In genomic region chr11:119202554-119202953, GRCh38 we compare ENCODE assay signal across 21 cellular contexts. TPM values are rescaled to one million over a fixed set of nuclear protein-coding genes. Genes with fewer than 3 reads are reported as not detected.
DNase-seq lines count a peak whose midpoint lies in the region; ATAC-seq and TF ChIP-seq lines count a peak whose summit lies in the region.
"Had no signal": no experiment of that assay in that cellular context is flagged by ENCODE, and none has a peak within 500 bp of the region (broad histone marks: within the 10 kb centered on the region; RNA-seq: fewer than 3 reads in every experiment).

No MANE protein-coding gene starts in this region.

- H3K27me3 ChIP-seq in Peyer's patch (no peaks in the 10 kb centered on the region), lower lobe of right lung (ENCODE audit: low read depth) (no peaks in the 10 kb centered on the region), spleen (replicated peaks in 1 of 7) (no peaks in the 10 kb centered on the region)
- H3K27me3 ChIP-seq: BE2C, BLaER1 had no signal

- H3K27ac ChIP-seq in Peyer's patch (no peak overlapping the region), lower lobe of right lung (no peak overlapping the region), spleen (no peak overlapping the region)
- H3K27ac ChIP-seq: BLaER1 had no signal

- H3K9me3 Mint-ChIP-seq in T-cell, result no peaks in the 10 kb centered on the region
- H3K9me3 Mint-ChIP-seq: CD14-positive monocyte; CD4-positive, alpha-beta memory T cell; CD4-positive, CD25-positive, alpha-beta regulatory T cell; CD8-positive, alpha-beta memory T cell had no signal

- no peak overlapping the region for H3K4me3 ChIP-seq in Peyer's patch
- no peak overlapping the region for H3K4me3 ChIP-seq in lower lobe of right lung
- H3K4me3 ChIP-seq in spleen, result no peak overlapping the region
- H3K4me3 ChIP-seq: BLaER1 had no signal

- peaks cover 0 to 8% (median 7%) of the 10 kb centered on the region in 4 donors for H3K4me1 ChIP-seq in Peyer's patch
- H3K4me1 ChIP-seq in lower lobe of right lung, result peaks cover 15% of the 10 kb centered on the region
- H3K4me1 ChIP-seq in spleen, result peaks cover 8 to 30% (median 19%) of the 10 kb centered on the region in 6 donors

- TF ChIP-seq POLR2A in Peyer's patch (IDR thresholded peaks at IDR 0.05) (no peak), spleen (IDR thresholded peaks at IDR 0.05) (no peak)

- H3K9me3 ChIP-seq in Peyer's patch (no peaks in the 10 kb centered on the region), lower lobe of right lung (no peaks in the 10 kb centered on the region), spleen (no peaks in the 10 kb centered on the region)
- H3K9me3 ChIP-seq: BE2C, BLaER1 had no signal

- ATAC-seq in lower lobe of right lung (no peak), T-cell (replicated peaks in 1 of 4) (no peak), HG02870 (IDR thresholded peaks at IDR 0.05; ENCODE audit: unreplicated experiment) (no peak)

- no peaks in the 10 kb centered on the region for H3K27me3 Mint-ChIP-seq in T-cell
- H3K27me3 Mint-ChIP-seq: CD4-positive, alpha-beta memory T cell; CD4-positive, CD25-positive, alpha-beta regulatory T cell had no signal

- DNase-seq in Peyer's patch, result peak in 2 of 3 donors; percentile 2 to 10
- peak; percentile 6 for DNase-seq in lower lobe of right lung
- peak; percentile 15 for DNase-seq in spleen
- no peak for DNase-seq in T-cell
- DNase-seq in activated T-cell treated with anti-CD3 and anti-CD28 coated beads, Interleukin-2, amount 50 U/mL, for 1 hour, result no peak
- DNase-seq: 8988T; ACHN; BE2C; C1 segment of cervical spinal cord; Calu3; CD4-positive, alpha-beta memory T cell; CD4-positive, CD25-positive, alpha-beta regulatory T cell; CD8-positive, alpha-beta memory T cell; COR-L47; DMS79 treated with DMSO at 0.1 percent for 48 hours; GF-D8 had no signal

- CTCF ChIA-PET in T-cell (lab: Charles Lee), result no interaction called here

- H3K27ac Mint-ChIP-seq in T-cell, result no peak overlapping the region
- H3K27ac Mint-ChIP-seq: CD14-positive monocyte had no signal

- no peak for TF ChIP-seq CTCF in Peyer's patch (IDR thresholded peaks at IDR 0.05)
- no peak for TF ChIP-seq CTCF in lower lobe of right lung (IDR thresholded peaks at IDR 0.05)
- TF ChIP-seq CTCF in spleen (IDR thresholded peaks at IDR 0.05 in 8 of 11, conservative IDR thresholded peaks at IDR 0.05 in 3 of 11), result no peak

- intact Hi-C loops in lower lobe of right lung (cut with DNase I), result no loop called here
- intact Hi-C loops in spleen (cut with DNase I; ENCODE audit: low total_unique reads), result no loop called here

- POLR2A ChIA-PET in T-cell (lab: Charles Lee), result no interaction called here

- 91 to 93% (median 93%) methylated on average over 7 of the region's 7 CpGs for WGBS in spleen, 5 donors

- no peak overlapping the region for H3K4me3 Mint-ChIP-seq in T-cell
- H3K4me3 Mint-ChIP-seq: CD14-positive monocyte had no signal

- H3K36me3 ChIP-seq in Peyer's patch (no peaks in the 10 kb centered on the region), lower lobe of right lung (no peaks in the 10 kb centered on the region), spleen (no peaks in the 10 kb centered on the region)
- H3K36me3 ChIP-seq: BE2C, BLaER1 had no signal

- no peaks in the 10 kb centered on the region for H3K36me3 Mint-ChIP-seq in T-cell
- H3K36me3 Mint-ChIP-seq: CD14-positive monocyte; CD4-positive, CD25-positive, alpha-beta regulatory T cell had no signal

- H3K4me1 Mint-ChIP-seq in T-cell, result peaks cover 12 to 25% (median 18%) of the 10 kb centered on the region in 3 donors

RNA-seq across cellular contexts. Expression of gene CBL, which starts 3.6 kb away (rescaled TPM):
- 10 to 100 TPM; 11.1 to 20.6 (median 15.9) TPM for total RNA-seq in Peyer's patch
- total RNA-seq in lower lobe of right lung, result 39.0 TPM
- 10 to 100 TPM; 41.0 to 56.3 (median 48.9) TPM for total RNA-seq in spleen
- polyA plus RNA-seq in spleen, result 10 to 100 TPM in 1 of 3 donors, 1 to 10 TPM in 2; 9.4 to 10.1 (median 9.5) TPM
- total RNA-seq in T-cell, result 10 to 100 TPM; 40.9 to 42.2 (median 41.1) TPM

RNA-seq across cellular contexts. Expression of gene NHERF4, which starts 17.3 kb away (rescaled TPM):
- total RNA-seq in Peyer's patch (100 to 1,000 TPM in 3 of 4 donors, 10 to 100 TPM in 1; 31.4 to 222 (median 173) TPM), lower lobe of right lung (not detected), spleen (not detected), T-cell (1 to 10 TPM in 1 of 5 donors, under 1 TPM in 3, not detected in 1; 0.30 to 1.1 (median 0.73) TPM)
- under 1 TPM in 1 of 3 donors, not detected in 2; 0.12 TPM for polyA plus RNA-seq in spleen
- total RNA-seq: A673; Calu3; CD4-positive, CD25-positive, alpha-beta regulatory T cell had no signal
- polyA plus RNA-seq: AG04450; CD4-positive, alpha-beta memory T cell; CD4-positive, CD25-positive, alpha-beta regulatory T cell; CD8-positive, alpha-beta memory T cell had no signal

RNA-seq across cellular contexts. Expression of gene NLRX1, which starts 34.0 kb away (rescaled TPM):
- total RNA-seq in Peyer's patch, result 10 to 100 TPM in 3 of 4 donors, 1 to 10 TPM in 1; 8.3 to 28.6 (median 21.3) TPM
- total RNA-seq in lower lobe of right lung, result 16.5 TPM
- total RNA-seq in spleen, result 10 to 100 TPM; 13.2 to 18.7 (median 15.4) TPM
- polyA plus RNA-seq in spleen, result 10 to 100 TPM in 1 of 3 donors, 1 to 10 TPM in 2; 3.6 to 10.6 (median 5.3) TPM
- 10 to 100 TPM in 3 of 5 donors, 1 to 10 TPM in 2; 6.5 to 12.8 (median 11.6) TPM for total RNA-seq in T-cell

RNA-seq across cellular contexts. Expression of gene ABCG4, which starts 53.7 kb away (rescaled TPM):
- not detected for total RNA-seq in Peyer's patch
- 0.15 TPM for total RNA-seq in lower lobe of right lung
- total RNA-seq in spleen, result under 1 TPM in 4 of 7 donors, not detected in 3; 0.17 to 0.32 (median 0.23) TPM
- under 1 TPM in 2 of 3 donors, not detected in 1; 0.03 to 0.06 TPM for polyA plus RNA-seq in spleen
- total RNA-seq in T-cell, result under 1 TPM in 1 of 5 donors, not detected in 4; 0.09 TPM
- total RNA-seq: A673; Calu3; CD4-positive, CD25-positive, alpha-beta regulatory T cell had no signal
- polyA plus RNA-seq: CD14-positive monocyte; CD4-positive, alpha-beta memory T cell; CD4-positive, CD25-positive, alpha-beta regulatory T cell; CD8-positive, alpha-beta memory T cell had no signal

Comparison
In these comparisons a context has a peak if more than half of its experiments do, and no peak if none do; other contexts are left out.
1. DNase-seq: peak in Peyer's patch (2 of 3), lower lobe of right lung (single experiment) and spleen (single experiment); none in T-cell (0 of 34) and activated T-cell treated with anti-CD3 and anti-CD28 coated beads, Interleukin-2, amount 50 U/mL, for 1 hour (single experiment).
2. RNA of gene NHERF4, which starts 17.3 kb away (total RNA-seq): 31.4 to 222 TPM in Peyer's patch; 0.30 to 1.1 TPM in T-cell, not detected in spleen and not detected in lower lobe of right lung (single experiment); every median in the first group is over 10 times any median in the second.